ENCODE assay signal across 16 cellular contexts in the genomic region with DNA sequence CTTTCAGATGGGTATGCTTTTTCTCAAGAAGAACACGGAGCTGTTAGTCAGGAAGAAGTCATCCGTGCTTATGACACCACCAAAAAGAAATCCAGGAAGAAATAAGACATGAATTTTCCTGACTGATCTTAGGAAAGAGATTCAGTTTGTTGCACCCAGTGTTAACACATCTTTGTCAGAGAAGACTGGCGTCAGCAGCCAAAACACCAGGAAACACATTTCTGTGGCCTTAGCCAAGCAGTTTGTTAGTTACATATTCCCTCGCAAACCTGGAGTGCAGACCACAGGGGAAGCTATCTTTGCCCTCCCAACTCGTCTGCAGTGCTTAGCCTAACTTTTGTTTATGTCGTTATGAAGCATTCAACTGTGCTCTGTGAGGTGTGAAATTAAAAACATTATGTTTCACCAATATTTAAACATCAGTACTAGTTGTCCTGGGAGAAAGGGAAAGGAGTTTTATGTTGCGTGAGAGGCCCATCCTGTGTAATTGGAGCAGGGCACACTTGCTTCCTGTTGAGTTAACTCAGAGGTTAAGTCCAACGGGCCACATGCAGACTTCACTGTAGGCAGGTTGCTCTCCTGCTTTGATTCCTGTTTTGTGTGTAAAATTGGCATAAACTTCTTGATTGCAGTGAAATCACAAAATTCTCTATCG.
DNase-seq lines count a peak whose midpoint lies in the region; ATAC-seq and TF ChIP-seq lines count a peak whose summit lies in the region.
"Had no signal": no experiment of that assay in that cellular context is flagged by ENCODE, and none has a peak within 500 bp of the region (broad histone marks: within the 10 kb centered on the region; RNA-seq: fewer than 3 reads in every experiment).

No MANE protein-coding gene starts in this region.

- H3K9me3 Mint-ChIP-seq in stimulated activated effector memory CD8-positive, alpha-beta T cell treated with anti-CD3 and anti-CD28 coated beads, Interleukin-12 subunit alpha, Interleukin-12 subunit beta, amount 100 ng/mL, for 72 hours, result no peaks in the 10 kb centered on the region
- H3K9me3 Mint-ChIP-seq in stimulated activated naive B cell treated with anti-CD40 and anti-IgM and Interleukin-4, amounts not matched to agents 10 μg/mL and 1 μg/mL and 100 μg/mL, for 72 hours, result no peaks in the 10 kb centered on the region
- H3K9me3 Mint-ChIP-seq: activated naive CD8-positive, alpha-beta T cell treated with anti-CD3 and anti-CD28 coated beads for 36 hours; CD4-positive, alpha-beta T cell; IgD-negative memory B cell; memory B cell had no signal

- DNase-seq in ACHN (peak; percentile 97), astrocyte of the spinal cord (ENCODE audit: low read depth, low spot score) (peak; percentile 87), kidney tubule cell (ENCODE audit: low spot score) (peak; percentile 100)
- DNase-seq in activated T-cell treated with anti-CD3 and anti-CD28 coated beads, Interleukin-2, amount 50 U/mL, for 1 hour, result no peak
- no peak for DNase-seq in stimulated activated effector memory CD8-positive, alpha-beta T cell treated with anti-CD3 and anti-CD28 coated beads, Interleukin-12 subunit alpha, Interleukin-12 subunit beta, amount 100 ng/mL, for 72 hours (ENCODE audit: low spot score in 2 of 2)
- no peak for DNase-seq in stimulated activated naive B cell treated with anti-CD40 and anti-IgM and Interleukin-4, amounts not matched to agents 10 μg/mL and 1 μg/mL and 100 μg/mL, for 72 hours
- DNase-seq: activated CD4-positive, alpha-beta T cell treated with anti-CD3 and anti-CD28 coated beads, Interleukin-2, amount 50 U/mL, for 48 hours; activated naive CD8-positive, alpha-beta T cell treated with anti-CD3 and anti-CD28 coated beads for 36 hours; CD4-positive, alpha-beta T cell; NCI-H226; spleen had no signal

- no peak overlapping the region for H3K4me3 ChIP-seq in HEK293 (ENCODE audit: low read depth, low read length)
- no peak overlapping the region for H3K4me3 ChIP-seq in astrocyte of the spinal cord (ENCODE audit: low read depth, low read length)
- H3K4me3 ChIP-seq: SK-N-MC, spleen had no signal

- no peaks in the 10 kb centered on the region for H3K36me3 Mint-ChIP-seq in stimulated activated effector memory CD8-positive, alpha-beta T cell treated with anti-CD3 and anti-CD28 coated beads, Interleukin-12 subunit alpha, Interleukin-12 subunit beta, amount 100 ng/mL, for 72 hours
- no peaks in the 10 kb centered on the region for H3K36me3 Mint-ChIP-seq in stimulated activated naive B cell treated with anti-CD40 and anti-IgM and Interleukin-4, amounts not matched to agents 10 μg/mL and 1 μg/mL and 100 μg/mL, for 72 hours
- H3K36me3 Mint-ChIP-seq: IgD-negative memory B cell, memory B cell had no signal

- POLR2A ChIA-PET in HEK293 (lab: Yijun Ruan, JAX), result no interaction called here

- no peak overlapping the region for H3K4me3 Mint-ChIP-seq in stimulated activated effector memory CD8-positive, alpha-beta T cell treated with anti-CD3 and anti-CD28 coated beads, Interleukin-12 subunit alpha, Interleukin-12 subunit beta, amount 100 ng/mL, for 72 hours
- no peak overlapping the region for H3K4me3 Mint-ChIP-seq in stimulated activated naive B cell treated with anti-CD40 and anti-IgM and Interleukin-4, amounts not matched to agents 10 μg/mL and 1 μg/mL and 100 μg/mL, for 72 hours
- H3K4me3 Mint-ChIP-seq: activated naive CD8-positive, alpha-beta T cell treated with anti-CD3 and anti-CD28 coated beads for 36 hours; CD4-positive, alpha-beta T cell; IgD-negative memory B cell; memory B cell had no signal

- H3K27ac Mint-ChIP-seq in stimulated activated effector memory CD8-positive, alpha-beta T cell treated with anti-CD3 and anti-CD28 coated beads, Interleukin-12 subunit alpha, Interleukin-12 subunit beta, amount 100 ng/mL, for 72 hours, result no peak overlapping the region
- H3K27ac Mint-ChIP-seq in stimulated activated naive B cell treated with anti-CD40 and anti-IgM and Interleukin-4, amounts not matched to agents 10 μg/mL and 1 μg/mL and 100 μg/mL, for 72 hours, result no peak overlapping the region
- H3K27ac Mint-ChIP-seq: activated naive CD8-positive, alpha-beta T cell treated with anti-CD3 and anti-CD28 coated beads for 36 hours; CD4-positive, alpha-beta T cell; IgD-negative memory B cell; memory B cell had no signal

- ATAC-seq in stimulated activated effector memory CD8-positive, alpha-beta T cell treated with anti-CD3 and anti-CD28 coated beads, Interleukin-12 subunit alpha, Interleukin-12 subunit beta, amount 100 ng/mL, for 72 hours, result no peak
- no peak for ATAC-seq in stimulated activated naive B cell treated with anti-CD40 and anti-IgM and Interleukin-4, amounts not matched to agents 10 μg/mL and 1 μg/mL and 100 μg/mL, for 72 hours (replicated peaks)
- no peak for ATAC-seq in HG03521 (IDR thresholded peaks at IDR 0.05; ENCODE audit: unreplicated experiment)

- peaks cover 6% of the 10 kb centered on the region for H3K4me1 Mint-ChIP-seq in stimulated activated effector memory CD8-positive, alpha-beta T cell treated with anti-CD3 and anti-CD28 coated beads, Interleukin-12 subunit alpha, Interleukin-12 subunit beta, amount 100 ng/mL, for 72 hours
- peaks cover 0 to 2% of the 10 kb centered on the region in 2 donors for H3K4me1 Mint-ChIP-seq in stimulated activated naive B cell treated with anti-CD40 and anti-IgM and Interleukin-4, amounts not matched to agents 10 μg/mL and 1 μg/mL and 100 μg/mL, for 72 hours
- H3K4me1 Mint-ChIP-seq: memory B cell had no signal

- TF ChIP-seq CTCF in HEK293 (tag by site-specific recombination; IDR thresholded peaks at IDR 0.05) (no peak), astrocyte of the spinal cord (IDR thresholded peaks at IDR 0.05; ENCODE audit: low read depth, low read length) (no peak)

- H3K27me3 Mint-ChIP-seq in stimulated activated naive B cell treated with anti-CD40 and anti-IgM and Interleukin-4, amounts not matched to agents 10 μg/mL and 1 μg/mL and 100 μg/mL, for 72 hours, result peaks cover 6 to 16% of the 10 kb centered on the region in 2 donors
- H3K27me3 Mint-ChIP-seq: activated naive CD8-positive, alpha-beta T cell treated with anti-CD3 and anti-CD28 coated beads for 36 hours; CD4-positive, alpha-beta T cell had no signal

- H3K9me3 ChIP-seq in HEK293 (ENCODE audit: control insufficient read depth, insufficient read depth, low read depth, low read length), result no peaks in the 10 kb centered on the region
- H3K9me3 ChIP-seq: spleen had no signal

- H3K36me3 ChIP-seq in HEK293 (ENCODE audit: control insufficient read depth in 2 of 2, insufficient read depth in 1 of 2, low read length in 2 of 2), result no peaks in the 10 kb centered on the region
- H3K36me3 ChIP-seq: spleen had no signal

- in situ Hi-C loops in ACHN (cut with HindIII; ENCODE audit: low pct_ligation_motif_present, low pct_unique_long_range_greater_than_20kb, low sequenced_read_pairs) (no loop called here), astrocyte of the spinal cord (cut with HindIII; ENCODE audit: low sequenced_read_pairs) (no loop called here)

- CTCF ChIA-PET in HEK293 (lab: Yijun Ruan, JAX), result interaction anchor here (1.0 kb wide), 1 partner anchor 17 kb away, joined by 3 read pairs; no protein-coding TSS in a partner anchor

- peaks cover 11% of the 10 kb centered on the region for H3K4me1 ChIP-seq in HEK293 (ENCODE audit: control insufficient read depth, insufficient read depth, low read length)

- peak overlapping the region; percentile 53 for H3K27ac ChIP-seq in HEK293 (ENCODE audit: extremely low read depth, low read depth, low read length)
- H3K27ac ChIP-seq: SK-N-MC, spleen had no signal

TF ChIP-seq in HEK293, 187 proteins besides CTCF, POLR2A, EP300 and RAD21:
- peak; percentile 61 for TF ChIP-seq GLIS1 (tag by site-specific recombination; IDR thresholded peaks at IDR 0.05)
- peak; percentile 48 for TF ChIP-seq ZIC2 (tag by site-specific recombination; IDR thresholded peaks at IDR 0.05)
- TF ChIP-seq ZNF354C (tag by site-specific recombination; IDR thresholded peaks at IDR 0.05; ENCODE audit: borderline replicate concordance, low read depth), result no peak
- TF ChIP-seq KLF16 (tag by site-specific recombination; IDR thresholded peaks at IDR 0.05), result no peak
- TF ChIP-seq ZNF600 (tag by site-specific recombination; IDR thresholded peaks at IDR 0.05), result peak; percentile 88
- no peak for TF ChIP-seq ZNF510 (tag by site-specific recombination; IDR thresholded peaks at IDR 0.05; ENCODE audit: insufficient replicate concordance)
- TF ChIP-seq ZNF837 (tag by site-specific recombination; IDR thresholded peaks at IDR 0.05), result no peak
- TF ChIP-seq ZNF184 (tag by site-specific recombination; IDR thresholded peaks at IDR 0.05), result no peak
- TF ChIP-seq ZNF433 (tag by site-specific recombination; IDR thresholded peaks at IDR 0.05; ENCODE audit: low read depth), result no peak
- no peak for TF ChIP-seq ZNF248 (tag by site-specific recombination; IDR thresholded peaks at IDR 0.05)
- TF ChIP-seq TRIM28 (IDR thresholded peaks at IDR 0.05; ENCODE audit: borderline replicate concordance, low read length), result peak; percentile 69
- no peak for TF ChIP-seq GLIS2 (tag by site-specific recombination; IDR thresholded peaks at IDR 0.05)

Comparison
In these comparisons a context has a peak if more than half of its experiments do, and no peak if none do; other contexts are left out.
1. DNase-seq: peak in ACHN (single experiment), astrocyte of the spinal cord (single experiment) and kidney tubule cell (single experiment); none in activated T-cell treated with anti-CD3 and anti-CD28 coated beads, Interleukin-2, amount 50 U/mL, for 1 hour (single experiment), stimulated activated effector memory CD8-positive, alpha-beta T cell treated with anti-CD3 and anti-CD28 coated beads, Interleukin-12 subunit alpha, Interleukin-12 subunit beta, amount 100 ng/mL, for 72 hours (0 of 2) and stimulated activated naive B cell treated with anti-CD40 and anti-IgM and Interleukin-4, amounts not matched to agents 10 μg/mL and 1 μg/mL and 100 μg/mL, for 72 hours (single experiment).